ENCODE assay signal across 11 cellular contexts in genomic region chr6:19782588-19782987, GRCh38.
"Had no signal": no experiment of that assay in that cellular context is flagged by ENCODE, and none has a peak within 500 bp of the region (broad histone marks: within the 10 kb centered on the region; RNA-seq: fewer than 3 reads in every experiment).

No MANE protein-coding gene starts in this region.

- H3K36me3 ChIP-seq: HAP-1 had no signal

- H3K4me3 ChIP-seq: GM23248, GM23338, HAP-1 had no signal

- H3K9me3 ChIP-seq: HAP-1 had no signal

- ATAC-seq: GM23338, HCT116 had no signal

- H3K9ac ChIP-seq: GM23248 had no signal

- H3K4me1 ChIP-seq: HAP-1 had no signal

- H3K4me2 ChIP-seq: GM23338 had no signal

- H2AFZ ChIP-seq: GM23248, GM23338 had no signal

- DNase-seq: GM23248, GOT3, H7, H9, HCEC 1CT, HFFc6 had no signal

- FAIRE-seq: H1, H54 had no signal

- H3K27ac ChIP-seq: GM23248 had no signal
